1 cellular context compared by ENCODE assay signal in genomic region chr10:101012525-101013364, GRCh38.
TF ChIP-seq lines count a peak whose summit lies in the region.

No MANE protein-coding gene starts in this region.

TF ChIP-seq in GM23338, 12 proteins besides CTCF, POLR2A, EP300 and RAD21 (continued from another document):
- TF ChIP-seq ZNF462 (CRISPR knock-in tag; IDR thresholded peaks at IDR 0.05) (no peak), NANOG (IDR thresholded peaks at IDR 0.05; ENCODE audit: borderline replicate concordance) (no peak), ZNF114 (CRISPR knock-in tag; IDR thresholded peaks at IDR 0.05) (no peak), REST (IDR thresholded peaks at IDR 0.05; ENCODE audit: unreplicated experiment) (no peak), EZH2phosphoT487 (IDR thresholded peaks at IDR 0.05; ENCODE audit: unreplicated experiment) (no peak)
TF ChIP-seq in GM23338: peak in this region for 0.
